In the genomic region with DNA sequence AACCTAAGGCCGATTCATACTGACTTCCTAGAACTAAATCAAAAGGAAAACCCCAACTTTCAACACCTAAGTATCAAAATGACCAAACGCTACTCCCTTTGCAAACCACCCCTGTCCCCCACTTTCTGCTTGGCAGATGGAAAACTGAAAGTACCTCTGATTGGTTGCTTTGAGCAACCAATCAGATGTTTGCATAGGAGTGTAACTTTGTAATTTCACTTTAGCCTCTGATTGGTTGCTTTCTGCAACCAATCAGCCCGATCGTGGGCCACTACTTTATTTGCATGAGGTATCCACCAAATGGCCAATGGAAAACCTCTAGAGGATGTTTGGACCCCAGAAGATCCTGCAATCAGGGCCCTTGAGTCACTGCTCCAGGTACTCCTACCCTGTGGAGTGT, we compare ENCODE assay signal across 11 cellular contexts. TPM values are rescaled to one million over a fixed set of nuclear protein-coding genes. Genes with fewer than 3 reads are reported as not detected.
DNase-seq lines count a peak whose midpoint lies in the region; ATAC-seq and TF ChIP-seq lines count a peak whose summit lies in the region.
"Had no signal": no experiment of that assay in that cellular context is flagged by ENCODE, and none has a peak within 500 bp of the region (broad histone marks: within the 10 kb centered on the region; RNA-seq: fewer than 3 reads in every experiment).

No MANE protein-coding gene starts in this region.

- POLR2A ChIA-PET in activated naive CD8-positive, alpha-beta T cell treated with anti-CD3 and anti-CD28 coated beads, Interleukin-2, amount 10 ng/mL, durations not matched to agents 7 days and 5 days (lab: Charles Lee) = interaction anchor here (1.3 kb wide), 1 partner anchor 78 kb away, joined by 6 read pairs; a partner anchor contains a TSS

- no peak for TF ChIP-seq CTCF in Loucy (conservative IDR thresholded peaks at IDR 0.05; ENCODE audit: low read length)

- ATAC-seq in activated naive CD8-positive, alpha-beta T cell treated with anti-CD3 and anti-CD28 coated beads, Interleukin-2, amount 10 ng/mL, durations not matched to agents 7 days and 5 days (ENCODE audit: low read depth) = peak; percentile 85
- ATAC-seq in stimulated activated naive CD8-positive, alpha-beta T cell treated with anti-CD3 and anti-CD28 coated beads, Interleukin-15, amount 100 ng/mL, for 72 hours = peak; percentile 87
- no peak for ATAC-seq in GM21423 (IDR thresholded peaks at IDR 0.05; ENCODE audit: unreplicated experiment)

- H3K27me3 ChIP-seq in Loucy (ENCODE audit: insufficient read depth, low read length, poor library complexity, severe bottlenecking) = no peaks in the 10 kb centered on the region
- H3K27me3 ChIP-seq in HAP-1 (ENCODE audit: low read depth) = no peaks in the 10 kb centered on the region

- H3K36me3 ChIP-seq in Loucy (ENCODE audit: insufficient read depth, low read length) (no peaks in the 10 kb centered on the region), HAP-1 (replicated peaks) (no peaks in the 10 kb centered on the region)

- CTCF ChIA-PET in activated naive CD4-positive, alpha-beta T cell treated with anti-CD3 and anti-CD28 coated beads, Interleukin-2, amount 10 ng/mL, durations not matched to agents 7 days and 5 days (lab: Charles Lee) = interaction anchor here (1.0 kb wide), 1 partner anchor 86 kb away, joined by 4 read pairs; no protein-coding TSS in a partner anchor

- no peaks in the 10 kb centered on the region for H4K20me1 ChIP-seq in Loucy (ENCODE audit: insufficient read depth, low read length, poor library complexity, severe bottlenecking)

- H3K4me2 ChIP-seq in Loucy (ENCODE audit: low read depth, low read length, poor library complexity, severe bottlenecking) = peak overlapping the region; percentile 47

- H3K4me3 Mint-ChIP-seq in activated naive CD4-positive, alpha-beta T cell treated with anti-CD3 and anti-CD28 coated beads, Interleukin-2, amount 50 U/mL, for 24 hours = no peak overlapping the region
- H3K4me3 Mint-ChIP-seq in activated naive CD4-positive, alpha-beta T cell treated with anti-CD3 and anti-CD28 coated beads, Interleukin-2, amount 10 ng/mL, durations not matched to agents 7 days and 5 days = no peak overlapping the region
- H3K4me3 Mint-ChIP-seq in activated naive CD8-positive, alpha-beta T cell treated with anti-CD3 and anti-CD28 coated beads, Interleukin-2, amount 10 ng/mL, durations not matched to agents 7 days and 5 days = peak overlapping the region; percentile 69
- H3K4me3 Mint-ChIP-seq in stimulated activated naive CD8-positive, alpha-beta T cell treated with anti-CD3 and anti-CD28 coated beads, Interleukin-15, amount 100 ng/mL, for 72 hours = peak overlapping the region; percentile 25 to 61
- H3K4me3 Mint-ChIP-seq: stimulated activated naive CD8-positive, alpha-beta T cell treated with anti-CD3 and anti-CD28 coated beads, Interleukin-15, Interleukin-2, amounts not matched to agents 100 ng/mL and 50 ng/mL, for 24 hours had no signal

- no peak overlapping the region for H3K9ac ChIP-seq in Loucy (ENCODE audit: low read depth, low read length, poor library complexity, severe bottlenecking)

- H3K9me2 ChIP-seq in Loucy (replicated peaks; ENCODE audit: low read depth, low read length) = no peaks in the 10 kb centered on the region

- peak overlapping the region; percentile 25 for H3K27ac Mint-ChIP-seq in activated naive CD4-positive, alpha-beta T cell treated with anti-CD3 and anti-CD28 coated beads, Interleukin-2, amount 50 U/mL, for 24 hours
- no peak overlapping the region for H3K27ac Mint-ChIP-seq in activated naive CD4-positive, alpha-beta T cell treated with anti-CD3 and anti-CD28 coated beads, Interleukin-2, amount 10 ng/mL, durations not matched to agents 7 days and 5 days
- peak overlapping the region; percentile 79 for H3K27ac Mint-ChIP-seq in activated naive CD8-positive, alpha-beta T cell treated with anti-CD3 and anti-CD28 coated beads, Interleukin-2, amount 10 ng/mL, durations not matched to agents 7 days and 5 days
- H3K27ac Mint-ChIP-seq in stimulated activated naive CD8-positive, alpha-beta T cell treated with anti-CD3 and anti-CD28 coated beads, Interleukin-15, amount 100 ng/mL, for 72 hours = no peak overlapping the region
- H3K27ac Mint-ChIP-seq: stimulated activated naive CD8-positive, alpha-beta T cell treated with anti-CD3 and anti-CD28 coated beads, Interleukin-15, Interleukin-2, amounts not matched to agents 100 ng/mL and 50 ng/mL, for 24 hours had no signal

- no peaks in the 10 kb centered on the region for H3K9me3 Mint-ChIP-seq in activated naive CD4-positive, alpha-beta T cell treated with anti-CD3 and anti-CD28 coated beads, Interleukin-2, amount 50 U/mL, for 24 hours
- H3K9me3 Mint-ChIP-seq in activated naive CD4-positive, alpha-beta T cell treated with anti-CD3 and anti-CD28 coated beads, Interleukin-2, amount 10 ng/mL, durations not matched to agents 7 days and 5 days = no peaks in the 10 kb centered on the region
- no peaks in the 10 kb centered on the region for H3K9me3 Mint-ChIP-seq in activated naive CD8-positive, alpha-beta T cell treated with anti-CD3 and anti-CD28 coated beads, Interleukin-2, amount 10 ng/mL, durations not matched to agents 7 days and 5 days
- H3K9me3 Mint-ChIP-seq in stimulated activated naive CD8-positive, alpha-beta T cell treated with anti-CD3 and anti-CD28 coated beads, Interleukin-15, amount 100 ng/mL, for 72 hours = no peaks in the 10 kb centered on the region
- H3K9me3 Mint-ChIP-seq: stimulated activated naive CD8-positive, alpha-beta T cell treated with anti-CD3 and anti-CD28 coated beads, Interleukin-15, Interleukin-2, amounts not matched to agents 100 ng/mL and 50 ng/mL, for 24 hours had no signal

- no peaks in the 10 kb centered on the region for H3K27me3 Mint-ChIP-seq in activated naive CD4-positive, alpha-beta T cell treated with anti-CD3 and anti-CD28 coated beads, Interleukin-2, amount 50 U/mL, for 24 hours
- H3K27me3 Mint-ChIP-seq in activated naive CD4-positive, alpha-beta T cell treated with anti-CD3 and anti-CD28 coated beads, Interleukin-2, amount 10 ng/mL, durations not matched to agents 7 days and 5 days = peaks cover 9% of the 10 kb centered on the region
- no peaks in the 10 kb centered on the region for H3K27me3 Mint-ChIP-seq in activated naive CD8-positive, alpha-beta T cell treated with anti-CD3 and anti-CD28 coated beads, Interleukin-2, amount 10 ng/mL, durations not matched to agents 7 days and 5 days
- H3K27me3 Mint-ChIP-seq in stimulated activated naive CD8-positive, alpha-beta T cell treated with anti-CD3 and anti-CD28 coated beads, Interleukin-15, amount 100 ng/mL, for 72 hours = no peaks in the 10 kb centered on the region

- H2AFZ ChIP-seq in Loucy (ENCODE audit: low read length) = peak overlapping the region; percentile 5; the same call in 1 of the 2 replicates

- H3K4me3 ChIP-seq in Loucy (ENCODE audit: low read length, poor library complexity, severe bottlenecking) (peak overlapping the region; percentile 42), HAP-1 (no peak overlapping the region)

- H3K9me3 ChIP-seq in Loucy (ENCODE audit: insufficient read depth, low read depth, low read length) (no peaks in the 10 kb centered on the region), HAP-1 (no peaks in the 10 kb centered on the region)

- H3K79me2 ChIP-seq in Loucy (ENCODE audit: insufficient read depth, low read length) = no peaks in the 10 kb centered on the region

- DNase-seq in activated naive CD4-positive, alpha-beta T cell treated with anti-CD3 and anti-CD28 coated beads, Interleukin-2, amount 10 ng/mL, durations not matched to agents 7 days and 5 days = no peak
- DNase-seq in activated naive CD8-positive, alpha-beta T cell treated with anti-CD3 and anti-CD28 coated beads, Interleukin-2, amount 10 ng/mL, durations not matched to agents 7 days and 5 days = no peak
- peak; percentile 42 to 57 for DNase-seq in stimulated activated naive CD8-positive, alpha-beta T cell treated with anti-CD3 and anti-CD28 coated beads, Interleukin-15, amount 100 ng/mL, for 72 hours
- DNase-seq in glomerular visceral epithelial cell (ENCODE audit: extremely low spot score) (no peak), HAP-1 (ENCODE audit: low spot score in 2 of 2) (no peak)
- DNase-seq: NCI-H1930, SHP77 had no signal

- in situ Hi-C loops in HAP-1 (cut with MboI; ENCODE audit: low sequenced_read_pairs) = no loop called here

- no peaks in the 10 kb centered on the region for H3F3A ChIP-seq in Loucy (ENCODE audit: low read depth)

- H3K4me1 ChIP-seq in Loucy (ENCODE audit: insufficient read depth, low read length, poor library complexity, severe bottlenecking) (peaks cover 4% of the 10 kb centered on the region), HAP-1 (no peaks in the 10 kb centered on the region)

- H3K36me3 Mint-ChIP-seq in activated naive CD4-positive, alpha-beta T cell treated with anti-CD3 and anti-CD28 coated beads, Interleukin-2, amount 50 U/mL, for 24 hours = no peaks in the 10 kb centered on the region
- H3K36me3 Mint-ChIP-seq in activated naive CD4-positive, alpha-beta T cell treated with anti-CD3 and anti-CD28 coated beads, Interleukin-2, amount 10 ng/mL, durations not matched to agents 7 days and 5 days = no peaks in the 10 kb centered on the region
- H3K36me3 Mint-ChIP-seq in activated naive CD8-positive, alpha-beta T cell treated with anti-CD3 and anti-CD28 coated beads, Interleukin-2, amount 10 ng/mL, durations not matched to agents 7 days and 5 days = no peaks in the 10 kb centered on the region

- H3K4me1 Mint-ChIP-seq in activated naive CD4-positive, alpha-beta T cell treated with anti-CD3 and anti-CD28 coated beads, Interleukin-2, amount 50 U/mL, for 24 hours = peaks cover 6% of the 10 kb centered on the region
- H3K4me1 Mint-ChIP-seq in activated naive CD4-positive, alpha-beta T cell treated with anti-CD3 and anti-CD28 coated beads, Interleukin-2, amount 10 ng/mL, durations not matched to agents 7 days and 5 days = peaks cover 11% of the 10 kb centered on the region
- H3K4me1 Mint-ChIP-seq in activated naive CD8-positive, alpha-beta T cell treated with anti-CD3 and anti-CD28 coated beads, Interleukin-2, amount 10 ng/mL, durations not matched to agents 7 days and 5 days = peaks cover 11% of the 10 kb centered on the region
- peaks cover 16% of the 10 kb centered on the region for H3K4me1 Mint-ChIP-seq in stimulated activated naive CD8-positive, alpha-beta T cell treated with anti-CD3 and anti-CD28 coated beads, Interleukin-15, amount 100 ng/mL, for 72 hours

RNA-seq across cellular contexts. Expression of a gene that starts 12.3 kb away (rescaled TPM):
- 10 to 100 TPM; 31.0 to 31.6 TPM for total RNA-seq in activated naive CD8-positive, alpha-beta T cell treated with anti-CD3 and anti-CD28 coated beads, Interleukin-2, amount 10 ng/mL, durations not matched to agents 7 days and 5 days

Comparison
In these comparisons a context has a peak if more than half of its experiments do, and no peak if none do; other contexts are left out.
1. H3K27ac Mint-ChIP-seq: peak in activated naive CD4-positive, alpha-beta T cell treated with anti-CD3 and anti-CD28 coated beads, Interleukin-2, amount 50 U/mL, for 24 hours (single experiment) and activated naive CD8-positive, alpha-beta T cell treated with anti-CD3 and anti-CD28 coated beads, Interleukin-2, amount 10 ng/mL, durations not matched to agents 7 days and 5 days (single experiment); none in activated naive CD4-positive, alpha-beta T cell treated with anti-CD3 and anti-CD28 coated beads, Interleukin-2, amount 10 ng/mL, durations not matched to agents 7 days and 5 days (single experiment) and stimulated activated naive CD8-positive, alpha-beta T cell treated with anti-CD3 and anti-CD28 coated beads, Interleukin-15, amount 100 ng/mL, for 72 hours (0 of 2).
2. H3K4me3 Mint-ChIP-seq: peak in activated naive CD8-positive, alpha-beta T cell treated with anti-CD3 and anti-CD28 coated beads, Interleukin-2, amount 10 ng/mL, durations not matched to agents 7 days and 5 days (single experiment) and stimulated activated naive CD8-positive, alpha-beta T cell treated with anti-CD3 and anti-CD28 coated beads, Interleukin-15, amount 100 ng/mL, for 72 hours (2 of 2); none in activated naive CD4-positive, alpha-beta T cell treated with anti-CD3 and anti-CD28 coated beads, Interleukin-2, amount 50 U/mL, for 24 hours (single experiment) and activated naive CD4-positive, alpha-beta T cell treated with anti-CD3 and anti-CD28 coated beads, Interleukin-2, amount 10 ng/mL, durations not matched to agents 7 days and 5 days (single experiment).
3. DNase-seq: peak in stimulated activated naive CD8-positive, alpha-beta T cell treated with anti-CD3 and anti-CD28 coated beads, Interleukin-15, amount 100 ng/mL, for 72 hours (2 of 2); none in activated naive CD4-positive, alpha-beta T cell treated with anti-CD3 and anti-CD28 coated beads, Interleukin-2, amount 10 ng/mL, durations not matched to agents 7 days and 5 days (single experiment), activated naive CD8-positive, alpha-beta T cell treated with anti-CD3 and anti-CD28 coated beads, Interleukin-2, amount 10 ng/mL, durations not matched to agents 7 days and 5 days (single experiment), glomerular visceral epithelial cell (single experiment) and HAP-1 (0 of 2).